In the genomic region with DNA sequence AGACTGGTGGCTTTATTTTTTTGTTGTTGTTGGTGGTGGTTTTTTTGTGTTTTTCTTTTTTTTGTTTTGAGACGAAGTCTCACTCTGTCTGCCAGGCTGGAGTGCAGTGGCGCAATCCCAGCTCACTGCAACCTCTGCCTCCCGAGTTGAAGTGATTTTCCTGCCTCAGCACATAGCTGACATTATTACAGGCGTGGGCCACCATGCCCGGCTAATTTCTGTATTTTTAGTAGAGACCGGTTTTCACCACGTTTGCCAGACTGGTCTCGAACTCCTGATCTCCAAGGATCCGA, we compare ENCODE assay signal across 8 cellular contexts. TPM values are rescaled to one million over a fixed set of nuclear protein-coding genes. Genes with fewer than 3 reads are reported as not detected.
DNase-seq lines count a peak whose midpoint lies in the region; ATAC-seq lines count a peak whose summit lies in the region.

No MANE protein-coding gene starts in this region.

- no peak overlapping the region for H2AK5ac ChIP-seq in mesendoderm (ENCODE audit: low read length)

- H2BK120ac ChIP-seq in mesendoderm (ENCODE audit: low read depth, low read length), result no peak overlapping the region

- no peak overlapping the region for H3K4ac ChIP-seq in mesendoderm (ENCODE audit: low read depth, low read length)

- H3K79me2 ChIP-seq in mesendoderm (ENCODE audit: control insufficient read depth, insufficient read depth, low read length), result peaks cover 43% of the 10 kb centered on the region

- peak overlapping the region; percentile 93 for H3K27ac Mint-ChIP-seq in activated CD4-positive, alpha-beta T cell treated with anti-CD3 and anti-CD28 coated beads for 36 hours
- H3K27ac Mint-ChIP-seq in dendritic cell treated with granulocyte-macrophage colony-stimulating factor and Interleukin-4, amounts not matched to agents 40 ng/mL and 50 ng/mL, for 4 days, result peak overlapping the region; percentile 92

- H3K4me2 ChIP-seq in mesendoderm (ENCODE audit: low read length), result peak overlapping the region; percentile 41

- peak overlapping the region; percentile 91 for H3K4me3 Mint-ChIP-seq in activated CD4-positive, alpha-beta T cell treated with anti-CD3 and anti-CD28 coated beads for 36 hours
- peak overlapping the region; percentile 93 for H3K4me3 Mint-ChIP-seq in dendritic cell treated with granulocyte-macrophage colony-stimulating factor and Interleukin-4, amounts not matched to agents 40 ng/mL and 50 ng/mL, for 4 days

- no peak for DNase-seq in activated CD4-positive, alpha-beta T cell treated with anti-CD3 and anti-CD28 coated beads for 36 hours
- no peak for DNase-seq in activated CD4-positive, alpha-beta T cell treated with anti-CD3 and anti-CD28 coated beads for 4 hours
- DNase-seq in mesendoderm, result no peak
- no peak for DNase-seq in hypothalamus (lab: John Stamatoyannopoulos, UW)

- no peak for ATAC-seq in activated CD4-positive, alpha-beta T cell treated with anti-CD3 and anti-CD28 coated beads for 36 hours
- ATAC-seq in HG03097 (IDR thresholded peaks at IDR 0.05; ENCODE audit: low FRiP score, unreplicated experiment) (no peak), HG02938 (IDR thresholded peaks at IDR 0.05; ENCODE audit: unreplicated experiment) (no peak)

- peak overlapping the region; percentile 48 for H2BK5ac ChIP-seq in mesendoderm (ENCODE audit: low read length)

- H3K9ac ChIP-seq in mesendoderm (ENCODE audit: low read length), result peak overlapping the region; percentile 95

- H3K56ac ChIP-seq in mesendoderm (ENCODE audit: low read length), result peak overlapping the region; percentile 99

- intact Hi-C loops in activated CD4-positive, alpha-beta T cell treated with anti-CD3 and anti-CD28 coated beads for 36 hours (cut with DNase I, micrococcal nuclease), result loop anchor here in 1 of 2 experiments (2.0 to 5.0 kb wide), 2 partner anchors 136 to 165 kb away; a partner anchor contains a TSS
- intact Hi-C loops in dendritic cell treated with granulocyte-macrophage colony-stimulating factor and Interleukin-4, amounts not matched to agents 40 ng/mL and 50 ng/mL, for 4 days (cut with micrococcal nuclease), result no loop called here

- H3K27me3 Mint-ChIP-seq in activated CD4-positive, alpha-beta T cell treated with anti-CD3 and anti-CD28 coated beads for 36 hours, result peaks cover 2% of the 10 kb centered on the region
- H3K27me3 Mint-ChIP-seq in dendritic cell treated with granulocyte-macrophage colony-stimulating factor and Interleukin-4, amounts not matched to agents 40 ng/mL and 50 ng/mL, for 4 days, result peaks cover 8% of the 10 kb centered on the region

- WGBS in mesendoderm (ENCODE audit: extremely low coverage, insufficient coverage, low lambda C conversion rate), result no CpG with 5 or more reads among the region's 9 CpGs
- WGBS in thymus, result 11% methylated on average over 9 of the region's 9 CpGs

- H3K36me3 ChIP-seq in mesendoderm (ENCODE audit: control insufficient read depth, insufficient read depth, low read length) (peaks cover 4% of the 10 kb centered on the region), thymus (ENCODE audit: control insufficient read depth, insufficient read depth) (peaks cover 4% of the 10 kb centered on the region)

- peaks cover 5% of the 10 kb centered on the region for H3K79me1 ChIP-seq in mesendoderm (ENCODE audit: low read length)

- H3K36me3 Mint-ChIP-seq in activated CD4-positive, alpha-beta T cell treated with anti-CD3 and anti-CD28 coated beads for 36 hours (ENCODE audit: low read depth), result peaks cover 52% of the 10 kb centered on the region
- H3K36me3 Mint-ChIP-seq in dendritic cell treated with granulocyte-macrophage colony-stimulating factor and Interleukin-4, amounts not matched to agents 40 ng/mL and 50 ng/mL, for 4 days (ENCODE audit: low read depth), result peaks cover 37% of the 10 kb centered on the region

- H3K27me3 ChIP-seq in mesendoderm (ENCODE audit: insufficient read depth, low read length, poor library complexity), result no peaks in the 10 kb centered on the region
- H3K27me3 ChIP-seq in thymus (ENCODE audit: control insufficient read depth, insufficient read depth), result no peaks in the 10 kb centered on the region

- POLR2A ChIA-PET in activated CD4-positive, alpha-beta T cell treated with anti-CD3 and anti-CD28 coated beads for 36 hours (lab: Charles Lee), result interaction anchor here (1.0 to 3.0 kb wide), 4 partner anchors 11 to 34 kb away, joined by 3 to 14 read pairs (median 3); no protein-coding TSS in a partner anchor

- H3K4me1 Mint-ChIP-seq in activated CD4-positive, alpha-beta T cell treated with anti-CD3 and anti-CD28 coated beads for 36 hours, result peaks cover 49% of the 10 kb centered on the region
- H3K4me1 Mint-ChIP-seq in dendritic cell treated with granulocyte-macrophage colony-stimulating factor and Interleukin-4, amounts not matched to agents 40 ng/mL and 50 ng/mL, for 4 days (ENCODE audit: low read depth), result peaks cover 54% of the 10 kb centered on the region

- peaks cover 4% of the 10 kb centered on the region for H3K4me1 ChIP-seq in mesendoderm (ENCODE audit: control insufficient read depth, low read depth, low read length)
- H3K4me1 ChIP-seq in thymus (ENCODE audit: control insufficient read depth, insufficient read depth, low read length), result peaks cover 8% of the 10 kb centered on the region

- no peak overlapping the region for H2BK15ac ChIP-seq in mesendoderm (replicated peaks; ENCODE audit: low read depth)

- CTCF ChIA-PET in activated CD4-positive, alpha-beta T cell treated with anti-CD3 and anti-CD28 coated beads for 36 hours (lab: Charles Lee), result interaction anchor here (1.1 kb wide), 2 partner anchors 18 to 50 kb away, joined by 3 to 5 read pairs; no protein-coding TSS in a partner anchor

- H3K4me3 ChIP-seq in mesendoderm (ENCODE audit: low read length) (peak overlapping the region; percentile 83), thymus (ENCODE audit: low read length) (peak overlapping the region; percentile 75)

- H3K27ac ChIP-seq in mesendoderm (ENCODE audit: low read depth, low read length) (peak overlapping the region; percentile 42), thymus (ENCODE audit: low read depth) (peak overlapping the region; percentile 42)

- no peak overlapping the region for H3K23ac ChIP-seq in mesendoderm (ENCODE audit: low read length)

- H4K8ac ChIP-seq in mesendoderm (ENCODE audit: low read depth, low read length), result no peak overlapping the region

- no peaks in the 10 kb centered on the region for H3K9me3 ChIP-seq in thymus (ENCODE audit: control insufficient read depth)

- H4K5ac ChIP-seq in mesendoderm (ENCODE audit: low read length), result no peak overlapping the region

- peaks cover 4% of the 10 kb centered on the region for H3K9me3 Mint-ChIP-seq in activated CD4-positive, alpha-beta T cell treated with anti-CD3 and anti-CD28 coated beads for 36 hours (ENCODE audit: low read depth)
- no peaks in the 10 kb centered on the region for H3K9me3 Mint-ChIP-seq in dendritic cell treated with granulocyte-macrophage colony-stimulating factor and Interleukin-4, amounts not matched to agents 40 ng/mL and 50 ng/mL, for 4 days

- H3K18ac ChIP-seq in mesendoderm (ENCODE audit: low read length), result no peak overlapping the region

RNA-seq across cellular contexts. Expression of a gene that starts 0.7 kb away (rescaled TPM):
- total RNA-seq in activated CD4-positive, alpha-beta T cell treated with anti-CD3 and anti-CD28 coated beads for 36 hours, result 100 to 1,000 TPM in 1 of 2 experiments, 10 to 100 TPM in 1; 90.0 to 109 TPM
- 281 TPM for polyA plus RNA-seq in mesendoderm (2013, experiment 1 of 2)
- 280 TPM for polyA plus RNA-seq in mesendoderm (2013, experiment 2 of 2)
- 29.5 TPM for polyA plus RNA-seq in thymus
